In the genomic region with DNA sequence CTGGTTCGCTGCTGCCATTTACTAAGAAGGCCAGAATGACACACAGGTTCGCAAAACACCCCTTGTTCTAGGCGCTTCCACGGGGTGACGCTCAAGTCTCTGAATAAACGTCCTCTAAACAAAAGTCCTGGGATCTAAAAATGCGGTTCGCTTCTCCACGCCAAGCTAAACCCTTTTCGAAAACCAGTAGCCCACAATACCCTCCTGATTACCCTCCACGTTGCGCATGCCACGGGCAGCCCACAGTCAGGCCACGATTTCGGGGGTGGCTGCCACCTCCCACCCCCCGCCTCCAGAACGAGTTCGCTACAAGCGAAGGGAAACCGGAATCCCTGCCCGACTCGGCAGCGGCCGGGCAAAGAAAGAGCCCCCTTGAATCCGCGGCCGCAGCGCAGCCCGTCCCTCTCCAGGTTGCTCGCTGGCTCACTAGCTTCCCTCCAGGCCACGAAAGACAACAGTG, we compare ENCODE assay signal across 8 cellular contexts. TPM values are rescaled to one million over a fixed set of nuclear protein-coding genes. Genes with fewer than 3 reads are reported as not detected.
DNase-seq lines count a peak whose midpoint lies in the region; ATAC-seq and TF ChIP-seq lines count a peak whose summit lies in the region.

No MANE protein-coding gene starts in this region.

- DNase-seq in NCI-H1436 (lab: John Stamatoyannopoulos, UW) (peak; percentile 13), NCI-H1436 treated with DMSO at 0.1 percent for 48 hours (lab: John Stamatoyannopoulos, UW) (no peak), NCI-H82 treated with DMSO at 0.1 percent for 48 hours (lab: John Stamatoyannopoulos, UW; ENCODE audit: unreplicated experiment) (peak; percentile 53), glutamatergic neuron (no peak), progenitor cell of endocrine pancreas (ENCODE audit: low spot score, unreplicated experiment) (peak; percentile 9), middle frontal gyrus (ENCODE audit: extremely low spot score, low spot score) (no peak)
- DNase-seq in activated naive CD4-positive, alpha-beta T cell treated with anti-CD3 and anti-CD28 coated beads for 36 hours = peak; percentile 51

- intact Hi-C loops in activated naive CD4-positive, alpha-beta T cell treated with anti-CD3 and anti-CD28 coated beads for 36 hours (cut with micrococcal nuclease) = loop anchor here (1.0 to 5.0 kb wide), 11 partner anchors 35 to 323 kb away; a partner anchor contains a TSS

- H3K27me3 Mint-ChIP-seq in activated naive CD4-positive, alpha-beta T cell treated with anti-CD3 and anti-CD28 coated beads for 36 hours (ENCODE audit: low read depth) = no peaks in the 10 kb centered on the region
- H3K27me3 Mint-ChIP-seq in glutamatergic neuron (ENCODE audit: unreplicated experiment) (peaks cover 2% of the 10 kb centered on the region), progenitor cell of endocrine pancreas (no peaks in the 10 kb centered on the region)

- no peaks in the 10 kb centered on the region for H3K9me3 Mint-ChIP-seq in activated naive CD4-positive, alpha-beta T cell treated with anti-CD3 and anti-CD28 coated beads for 36 hours
- H3K9me3 Mint-ChIP-seq in glutamatergic neuron (ENCODE audit: unreplicated experiment) (no peaks in the 10 kb centered on the region), progenitor cell of endocrine pancreas (ENCODE audit: low read depth) (no peaks in the 10 kb centered on the region)

- H3K4me3 Mint-ChIP-seq in activated naive CD4-positive, alpha-beta T cell treated with anti-CD3 and anti-CD28 coated beads for 36 hours = peak overlapping the region; percentile 86
- H3K4me3 Mint-ChIP-seq in glutamatergic neuron (ENCODE audit: unreplicated experiment) = peak overlapping the region; percentile 91
- H3K4me3 Mint-ChIP-seq in progenitor cell of endocrine pancreas (ENCODE audit: low read depth) = peak overlapping the region; percentile 95

- H3K4me1 Mint-ChIP-seq in activated naive CD4-positive, alpha-beta T cell treated with anti-CD3 and anti-CD28 coated beads for 36 hours (ENCODE audit: low read depth) = peaks cover 29% of the 10 kb centered on the region
- H3K4me1 Mint-ChIP-seq in glutamatergic neuron (ENCODE audit: low read depth, unreplicated experiment) = no peaks in the 10 kb centered on the region
- peaks cover 14% of the 10 kb centered on the region for H3K4me1 Mint-ChIP-seq in progenitor cell of endocrine pancreas (ENCODE audit: low read depth)

- peak overlapping the region; percentile 95 for H3K27ac Mint-ChIP-seq in activated naive CD4-positive, alpha-beta T cell treated with anti-CD3 and anti-CD28 coated beads for 36 hours
- H3K27ac Mint-ChIP-seq in glutamatergic neuron (ENCODE audit: unreplicated experiment) (peak overlapping the region; percentile 85), progenitor cell of endocrine pancreas (peak overlapping the region; percentile 99)

- CTCF ChIA-PET in activated naive CD4-positive, alpha-beta T cell treated with anti-CD3 and anti-CD28 coated beads for 36 hours (lab: Charles Lee) = interaction anchor here (1.4 to 1.9 kb wide), 3 partner anchors 62 to 97 kb away, joined by 3 to 4 read pairs (median 3); a partner anchor contains a TSS

- H3K36me3 Mint-ChIP-seq in activated naive CD4-positive, alpha-beta T cell treated with anti-CD3 and anti-CD28 coated beads for 36 hours (ENCODE audit: low read depth) = peaks cover 47% of the 10 kb centered on the region
- no peaks in the 10 kb centered on the region for H3K36me3 Mint-ChIP-seq in glutamatergic neuron (ENCODE audit: unreplicated experiment)
- H3K36me3 Mint-ChIP-seq in progenitor cell of endocrine pancreas (ENCODE audit: insufficient read depth) = peaks cover 9% of the 10 kb centered on the region

- peak; percentile 26 for ATAC-seq in HG02798 (IDR thresholded peaks at IDR 0.05; ENCODE audit: poor library complexity, unreplicated experiment)

- TF ChIP-seq CTCF in glutamatergic neuron (IDR thresholded peaks at IDR 0.05; ENCODE audit: partially characterized antibody, unreplicated experiment) (no peak), progenitor cell of endocrine pancreas (IDR thresholded peaks at IDR 0.05; ENCODE audit: unreplicated experiment) (no peak)

RNA-seq across cellular contexts. Expression of a gene that starts 0.4 kb away (rescaled TPM):
- total RNA-seq in activated naive CD4-positive, alpha-beta T cell treated with anti-CD3 and anti-CD28 coated beads for 36 hours = 1,000 to 10,000 TPM; 3,049 to 3,109 TPM
- total RNA-seq in glutamatergic neuron (ENCODE audit: unreplicated experiment) (1,088 TPM), progenitor cell of endocrine pancreas (2,140 and 2,224 TPM in 2 replicates)

RNA-seq across cellular contexts. Expression of a gene that starts 32.6 kb away (rescaled TPM):
- total RNA-seq in activated naive CD4-positive, alpha-beta T cell treated with anti-CD3 and anti-CD28 coated beads for 36 hours = under 1 TPM in 1 of 2 experiments, not detected in 1; 0.30 TPM
- not detected for total RNA-seq in glutamatergic neuron (ENCODE audit: unreplicated experiment)
- total RNA-seq in progenitor cell of endocrine pancreas = 0.69 and 0.91 TPM in 2 replicates

Comparison
In these comparisons a context has a peak if more than half of its experiments do, and no peak if none do; other contexts are left out.
1. DNase-seq: peak in NCI-H1436 (single experiment), NCI-H82 treated with DMSO at 0.1 percent for 48 hours (single experiment), activated naive CD4-positive, alpha-beta T cell treated with anti-CD3 and anti-CD28 coated beads for 36 hours (single experiment) and progenitor cell of endocrine pancreas (single experiment); none in NCI-H1436 treated with DMSO at 0.1 percent for 48 hours (single experiment), glutamatergic neuron (single experiment) and middle frontal gyrus (single experiment).
2. Peak in every context shown above with its lines, with median percentiles within 50 percentile points of each other: H3K27ac Mint-ChIP-seq and H3K4me3 Mint-ChIP-seq.